1 cellular context compared by ENCODE assay signal in genomic region chr19:58326501-58326913, GRCh38.
TF ChIP-seq lines count a peak whose summit lies in the region.

No MANE protein-coding gene starts in this region.

TF ChIP-seq in K562, 482 proteins besides CTCF, POLR2A, EP300 and RAD21:
- no peak for TF ChIP-seq RAD51 (IDR thresholded peaks at IDR 0.05; ENCODE audit: borderline replicate concordance, low read depth)
- TF ChIP-seq TCF7 (IDR thresholded peaks at IDR 0.05; ENCODE audit: borderline replicate concordance) = no peak
- TF ChIP-seq KAT7 (CRISPR knock-in tag; IDR thresholded peaks at IDR 0.05; ENCODE audit: borderline replicate concordance) = peak; percentile 73; the same call in 1 of the 2 replicates
- TF ChIP-seq TFE3 (CRISPR knock-in tag; IDR thresholded peaks at IDR 0.05) = no peak
- peak in 1 of 2 experiments; percentile 63 for TF ChIP-seq E2F6 (IDR thresholded peaks at IDR 0.05; ENCODE audit: borderline replicate concordance in 1 of 2, extremely low read depth in 1 of 2, insufficient read depth in 1 of 2, insufficient read length in 1 of 2, low read depth in 1 of 2, low read length in 1 of 2, poor library complexity in 1 of 2, severe bottlenecking in 1 of 2)
- 0 out of 4 replicates have a peak, but pooled peaks of 1 of the 2 experiments have one; percentile 11 for TF ChIP-seq RCOR1 (IDR thresholded peaks at IDR 0.05; ENCODE audit: borderline replicate concordance in 1 of 2, low read depth in 2 of 2, low read length in 2 of 2)
- no peak for TF ChIP-seq EHMT2 (IDR thresholded peaks at IDR 0.05)
- no peak for TF ChIP-seq ZNF780A (CRISPR knock-in tag; IDR thresholded peaks at IDR 0.05)
- no peak for TF ChIP-seq PURB (CRISPR knock-in tag; IDR thresholded peaks at IDR 0.05; ENCODE audit: low read depth)
- TF ChIP-seq ZBTB1 (CRISPR knock-in tag; IDR thresholded peaks at IDR 0.05; ENCODE audit: borderline replicate concordance, low read depth) = no peak
- TF ChIP-seq KDM2B (CRISPR knock-in tag; IDR thresholded peaks at IDR 0.05) = no peak
- TF ChIP-seq KLF1 (tag; IDR thresholded peaks at IDR 0.05) = no peak
- no peak for TF ChIP-seq NELFE (IDR thresholded peaks at IDR 0.05; ENCODE audit: insufficient read depth, insufficient read length)
- peak; percentile 92; the same call in 1 of the 2 replicates for TF ChIP-seq HDGF (IDR thresholded peaks at IDR 0.05)
- no peak for TF ChIP-seq MBD2 (IDR thresholded peaks at IDR 0.05; ENCODE audit: borderline replicate concordance, low read depth)
- no peak for TF ChIP-seq ZNF384 (IDR thresholded peaks at IDR 0.05; ENCODE audit: low read depth, low read length)
- no peak for TF ChIP-seq ZNF174 (CRISPR knock-in tag; IDR thresholded peaks at IDR 0.05)
- no peak for TF ChIP-seq ZNF232 (CRISPR knock-in tag; IDR thresholded peaks at IDR 0.05)
- 0 out of 2 replicates have a peak, but pooled peaks have one; percentile 1 for TF ChIP-seq GTF2F1 (IDR thresholded peaks at IDR 0.05; ENCODE audit: low read depth, low read length)
- no peak for TF ChIP-seq CBX3 (IDR thresholded peaks at IDR 0.05; ENCODE audit: borderline replicate concordance in 1 of 2, low read length in 2 of 2)
- no peak for TF ChIP-seq NCOA2 (IDR thresholded peaks at IDR 0.05; ENCODE audit: partially characterized antibody in 2 of 2)
- TF ChIP-seq DLX4 (CRISPR knock-in tag; IDR thresholded peaks at IDR 0.05) = no peak
TF ChIP-seq in K562: peak in this region for 5.
